ENCODE assay signal across 2 cellular contexts in genomic region chr4:54773022-54773421, GRCh38.
TF ChIP-seq lines count a peak whose summit lies in the region.

No MANE protein-coding gene starts in this region.

TF ChIP-seq in Ishikawa, 13 proteins besides CTCF, POLR2A, EP300 and RAD21 (continued from another document):
- TF ChIP-seq, protein P1, sequence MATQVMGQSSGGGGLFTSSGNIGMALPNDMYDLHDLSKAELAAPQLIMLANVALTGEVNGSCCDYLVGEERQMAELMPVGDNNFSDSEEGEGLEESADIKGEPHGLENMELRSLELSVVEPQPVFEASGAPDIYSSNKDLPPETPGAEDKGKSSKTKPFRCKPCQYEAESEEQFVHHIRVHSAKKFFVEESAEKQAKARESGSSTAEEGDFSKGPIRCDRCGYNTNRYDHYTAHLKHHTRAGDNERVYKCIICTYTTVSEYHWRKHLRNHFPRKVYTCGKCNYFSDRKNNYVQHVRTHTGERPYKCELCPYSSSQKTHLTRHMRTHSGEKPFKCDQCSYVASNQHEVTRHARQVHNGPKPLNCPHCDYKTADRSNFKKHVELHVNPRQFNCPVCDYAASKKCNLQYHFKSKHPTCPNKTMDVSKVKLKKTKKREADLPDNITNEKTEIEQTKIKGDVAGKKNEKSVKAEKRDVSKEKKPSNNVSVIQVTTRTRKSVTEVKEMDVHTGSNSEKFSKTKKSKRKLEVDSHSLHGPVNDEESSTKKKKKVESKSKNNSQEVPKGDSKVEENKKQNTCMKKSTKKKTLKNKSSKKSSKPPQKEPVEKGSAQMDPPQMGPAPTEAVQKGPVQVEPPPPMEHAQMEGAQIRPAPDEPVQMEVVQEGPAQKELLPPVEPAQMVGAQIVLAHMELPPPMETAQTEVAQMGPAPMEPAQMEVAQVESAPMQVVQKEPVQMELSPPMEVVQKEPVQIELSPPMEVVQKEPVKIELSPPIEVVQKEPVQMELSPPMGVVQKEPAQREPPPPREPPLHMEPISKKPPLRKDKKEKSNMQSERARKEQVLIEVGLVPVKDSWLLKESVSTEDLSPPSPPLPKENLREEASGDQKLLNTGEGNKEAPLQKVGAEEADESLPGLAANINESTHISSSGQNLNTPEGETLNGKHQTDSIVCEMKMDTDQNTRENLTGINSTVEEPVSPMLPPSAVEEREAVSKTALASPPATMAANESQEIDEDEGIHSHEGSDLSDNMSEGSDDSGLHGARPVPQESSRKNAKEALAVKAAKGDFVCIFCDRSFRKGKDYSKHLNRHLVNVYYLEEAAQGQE (IDR thresholded peaks at IDR 0.05; ENCODE audit: low read depth) = no peak
- TF ChIP-seq, protein P2, sequence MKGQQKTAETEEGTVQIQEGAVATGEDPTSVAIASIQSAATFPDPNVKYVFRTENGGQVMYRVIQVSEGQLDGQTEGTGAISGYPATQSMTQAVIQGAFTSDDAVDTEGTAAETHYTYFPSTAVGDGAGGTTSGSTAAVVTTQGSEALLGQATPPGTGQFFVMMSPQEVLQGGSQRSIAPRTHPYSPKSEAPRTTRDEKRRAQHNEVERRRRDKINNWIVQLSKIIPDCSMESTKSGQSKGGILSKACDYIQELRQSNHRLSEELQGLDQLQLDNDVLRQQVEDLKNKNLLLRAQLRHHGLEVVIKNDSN (IDR thresholded peaks at IDR 0.05) = no peak
- TF ChIP-seq, protein P3, sequence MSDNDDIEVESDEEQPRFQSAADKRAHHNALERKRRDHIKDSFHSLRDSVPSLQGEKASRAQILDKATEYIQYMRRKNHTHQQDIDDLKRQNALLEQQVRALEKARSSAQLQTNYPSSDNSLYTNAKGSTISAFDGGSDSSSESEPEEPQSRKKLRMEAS (IDR thresholded peaks at IDR 0.05) = no peak
- TF ChIP-seq ZBTB7A (IDR thresholded peaks at IDR 0.05; ENCODE audit: low read depth) (no peak), CEBPB (IDR thresholded peaks at IDR 0.05) (peak; percentile 86)

TF ChIP-seq in K562, 482 proteins besides CTCF, POLR2A, EP300 and RAD21 (continued from another document):
- TF ChIP-seq, protein P4, sequence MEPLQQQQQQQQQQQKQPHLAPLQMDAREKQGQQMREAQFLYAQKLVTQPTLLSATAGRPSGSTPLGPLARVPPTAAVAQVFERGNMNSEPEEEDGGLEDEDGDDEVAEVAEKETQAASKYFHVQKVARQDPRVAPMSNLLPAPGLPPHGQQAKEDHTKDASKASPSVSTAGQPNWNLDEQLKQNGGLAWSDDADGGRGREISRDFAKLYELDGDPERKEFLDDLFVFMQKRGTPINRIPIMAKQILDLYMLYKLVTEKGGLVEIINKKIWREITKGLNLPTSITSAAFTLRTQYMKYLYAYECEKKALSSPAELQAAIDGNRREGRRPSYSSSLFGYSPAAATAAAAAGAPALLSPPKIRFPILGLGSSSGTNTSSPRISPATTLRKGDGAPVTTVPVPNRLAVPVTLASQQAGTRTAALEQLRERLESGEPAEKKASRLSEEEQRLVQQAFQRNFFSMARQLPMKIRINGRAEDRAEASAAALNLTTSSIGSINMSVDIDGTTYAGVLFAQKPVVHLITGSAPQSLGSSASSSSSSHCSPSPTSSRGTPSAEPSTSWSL (CRISPR knock-in tag; IDR thresholded peaks at IDR 0.05; ENCODE audit: borderline replicate concordance) = no peak
- no peak for TF ChIP-seq MLLT1 (IDR thresholded peaks at IDR 0.05)
- TF ChIP-seq HDAC3 (IDR thresholded peaks at IDR 0.05; ENCODE audit: borderline replicate concordance, partially characterized antibody) = no peak
- no peak for TF ChIP-seq TARDBP (IDR thresholded peaks at IDR 0.05)
- no peak for TF ChIP-seq KAT8 (IDR thresholded peaks at IDR 0.05; ENCODE audit: low read depth)
- TF ChIP-seq CUX1 (CRISPR knock-in tag; IDR thresholded peaks at IDR 0.05) = no peak
- no peak for TF ChIP-seq ZBTB1 (CRISPR knock-in tag; IDR thresholded peaks at IDR 0.05; ENCODE audit: borderline replicate concordance, low read depth)
- no peak for TF ChIP-seq CEBPG (CRISPR knock-in tag; IDR thresholded peaks at IDR 0.05)
- TF ChIP-seq CEBPG (tag; conservative IDR thresholded peaks at IDR 0.05 in 1 of 2, IDR thresholded peaks at IDR 0.05 in 1 of 2) = peak; percentile 62 to 97; a peak in 3 of 4 replicates
- TF ChIP-seq CEBPB (tag; IDR thresholded peaks at IDR 0.05) = peak; percentile 93
- TF ChIP-seq IRF9 (tag; IDR thresholded peaks at IDR 0.05) = 0 out of 2 replicates have a peak, but pooled peaks have one; percentile 20
- TF ChIP-seq HMGXB4 (CRISPR knock-in tag; IDR thresholded peaks at IDR 0.05) = no peak
- no peak for TF ChIP-seq POLR2H (tag; IDR thresholded peaks at IDR 0.05; ENCODE audit: low read depth)
- TF ChIP-seq RCOR1 (IDR thresholded peaks at IDR 0.05; ENCODE audit: borderline replicate concordance in 1 of 2, low read depth in 2 of 2, low read length in 2 of 2) = no peak
- no peak for TF ChIP-seq NFATC3 (IDR thresholded peaks at IDR 0.05)
- no peak for TF ChIP-seq MYC (IDR thresholded peaks at IDR 0.05; ENCODE audit: low read depth, low read length)
- no peak for TF ChIP-seq MYC (CRISPR knock-in tag; IDR thresholded peaks at IDR 0.05; ENCODE audit: borderline replicate concordance, low read depth)
- TF ChIP-seq NCOA1 (IDR thresholded peaks at IDR 0.05; ENCODE audit: low read depth) = no peak
- no peak for TF ChIP-seq CEBPZ (IDR thresholded peaks at IDR 0.05; ENCODE audit: borderline replicate concordance, low read depth, low read length)
- no peak for TF ChIP-seq ZFP91 (CRISPR knock-in tag; IDR thresholded peaks at IDR 0.05)
- TF ChIP-seq, protein P3 (CRISPR knock-in tag; IDR thresholded peaks at IDR 0.05) = no peak
- TF ChIP-seq PATZ1 (CRISPR knock-in tag; IDR thresholded peaks at IDR 0.05; ENCODE audit: borderline replicate concordance) = no peak
- TF ChIP-seq CC2D1A (IDR thresholded peaks at IDR 0.05) = no peak
- TF ChIP-seq SMARCC2 (IDR thresholded peaks at IDR 0.05; ENCODE audit: low read depth) = no peak
TF ChIP-seq in K562: peak in this region for 3.
